32 cellular contexts compared by ENCODE assay signal in genomic region chr6:11636121-11636520, GRCh38.
"Had no signal": no experiment of that assay in that cellular context is flagged by ENCODE, and none has a peak within 500 bp of the region (broad histone marks: within the 10 kb centered on the region; RNA-seq: fewer than 3 reads in every experiment).

No MANE protein-coding gene starts in this region.

- H3K9me3 ChIP-seq: ascending aorta, breast epithelium had no signal

- H3K27me3 Mint-ChIP-seq: activated B cell treated with CpG ODN at 0.5 μM for 24 hours; activated CD4-positive, alpha-beta memory T cell treated with anti-CD3 and anti-CD28 coated beads for 36 hours; activated naive CD4-positive, alpha-beta T cell treated with anti-CD3 and anti-CD28 coated beads, Interleukin-2, amount 50 U/mL, for 24 hours; activated naive CD8-positive, alpha-beta T cell treated with anti-CD3 and anti-CD28 coated beads, Interleukin-2, amount 10 ng/mL, durations not matched to agents 7 days and 5 days had no signal

- DNase-seq: activated B cell treated with CpG ODN at 0.5 μM for 24 hours; activated CD4-positive, alpha-beta memory T cell treated with anti-CD3 and anti-CD28 coated beads for 36 hours; activated CD4-positive, alpha-beta T cell treated with anti-CD3 and anti-CD28 coated beads for 4 hours; activated CD4-positive, alpha-beta T cell treated with anti-CD3 and anti-CD28 coated beads, Interleukin-2, amount 50 U/mL, for 1 hour; activated CD4-positive, CD25-positive, alpha-beta regulatory T cell treated with anti-CD3 and anti-CD28 coated beads, Interleukin-2, amount 50 U/mL, for 72 hours; activated CD8-positive, alpha-beta memory T cell treated with anti-CD3 and anti-CD28 coated beads for 24 hours; activated CD8-positive, alpha-beta memory T cell treated with anti-CD3 and anti-CD28 coated beads, Interleukin-2, amount 10 ng/mL, durations not matched to agents 7 days and 5 days; activated CD8-positive, alpha-beta memory T cell treated with anti-CD3 and anti-CD28 coated beads, Interleukin-2, amount 50 U/mL, for 48 hours; activated effector memory CD4-positive, alpha-beta T cell treated with Interleukin-2 at 50 U/mL for 16 hours; activated naive CD8-positive, alpha-beta T cell treated with anti-CD3 and anti-CD28 coated beads, Interleukin-2, amount 10 ng/mL, durations not matched to agents 7 days and 5 days; activated T-cell treated with anti-CD3 and anti-CD28 coated beads, Interleukin-2, amount 50 U/mL, for 48 hours; amygdala; NCI-H1092 treated with DMSO at 0.1 percent for 48 hours; NCI-H1417; NCI-H146; NCI-H187; NCI-H2029 treated with DMSO at 0.1 percent for 48 hours; NCI-H2107; NCI-H2171; NCI-H510A; NCI-H526; NCI-H748 treated with DMSO at 0.1 percent for 48 hours; PC-9; Right ventricle myocardium superior; SW 1271; T-helper 1 cell; T-helper 2 cell; T-helper 9 cell had no signal

- H2AFZ ChIP-seq: PC-9 had no signal

- H3K27me3 ChIP-seq: ascending aorta, breast epithelium had no signal

- ATAC-seq: activated CD8-positive, alpha-beta memory T cell treated with anti-CD3 and anti-CD28 coated beads, Interleukin-2, amount 10 ng/mL, durations not matched to agents 7 days and 5 days had no signal

- H3K27ac Mint-ChIP-seq: activated B cell treated with CpG ODN at 0.5 μM for 24 hours; activated CD4-positive, alpha-beta memory T cell treated with anti-CD3 and anti-CD28 coated beads for 36 hours; activated CD8-positive, alpha-beta memory T cell treated with anti-CD3 and anti-CD28 coated beads, Interleukin-2, amount 10 ng/mL, durations not matched to agents 7 days and 5 days; activated naive CD4-positive, alpha-beta T cell treated with anti-CD3 and anti-CD28 coated beads, Interleukin-2, amount 50 U/mL, for 24 hours; activated naive CD8-positive, alpha-beta T cell treated with anti-CD3 and anti-CD28 coated beads, Interleukin-2, amount 10 ng/mL, durations not matched to agents 7 days and 5 days had no signal

- H3K36me3 ChIP-seq: ascending aorta, breast epithelium had no signal

- H3K9me3 Mint-ChIP-seq: activated B cell treated with CpG ODN at 0.5 μM for 24 hours; activated CD4-positive, alpha-beta memory T cell treated with anti-CD3 and anti-CD28 coated beads for 36 hours; activated naive CD4-positive, alpha-beta T cell treated with anti-CD3 and anti-CD28 coated beads, Interleukin-2, amount 50 U/mL, for 24 hours; activated naive CD8-positive, alpha-beta T cell treated with anti-CD3 and anti-CD28 coated beads, Interleukin-2, amount 10 ng/mL, durations not matched to agents 7 days and 5 days had no signal

- H3K4me3 ChIP-seq: ascending aorta, breast epithelium, PC-9 had no signal

- H3K4me1 Mint-ChIP-seq: activated B cell treated with CpG ODN at 0.5 μM for 24 hours; activated CD8-positive, alpha-beta memory T cell treated with anti-CD3 and anti-CD28 coated beads, Interleukin-2, amount 10 ng/mL, durations not matched to agents 7 days and 5 days; activated naive CD4-positive, alpha-beta T cell treated with anti-CD3 and anti-CD28 coated beads, Interleukin-2, amount 50 U/mL, for 24 hours; activated naive CD8-positive, alpha-beta T cell treated with anti-CD3 and anti-CD28 coated beads, Interleukin-2, amount 10 ng/mL, durations not matched to agents 7 days and 5 days had no signal

- H3K4me2 ChIP-seq: PC-9 had no signal

- H3K36me3 Mint-ChIP-seq: activated CD4-positive, alpha-beta memory T cell treated with anti-CD3 and anti-CD28 coated beads for 36 hours; activated CD8-positive, alpha-beta memory T cell treated with anti-CD3 and anti-CD28 coated beads, Interleukin-2, amount 10 ng/mL, durations not matched to agents 7 days and 5 days; activated naive CD4-positive, alpha-beta T cell treated with anti-CD3 and anti-CD28 coated beads, Interleukin-2, amount 50 U/mL, for 24 hours; activated naive CD8-positive, alpha-beta T cell treated with anti-CD3 and anti-CD28 coated beads, Interleukin-2, amount 10 ng/mL, durations not matched to agents 7 days and 5 days had no signal

- H3K4me3 Mint-ChIP-seq: activated B cell treated with CpG ODN at 0.5 μM for 24 hours; activated CD4-positive, alpha-beta memory T cell treated with anti-CD3 and anti-CD28 coated beads for 36 hours; activated CD8-positive, alpha-beta memory T cell treated with anti-CD3 and anti-CD28 coated beads, Interleukin-2, amount 10 ng/mL, durations not matched to agents 7 days and 5 days; activated naive CD4-positive, alpha-beta T cell treated with anti-CD3 and anti-CD28 coated beads, Interleukin-2, amount 50 U/mL, for 24 hours; activated naive CD8-positive, alpha-beta T cell treated with anti-CD3 and anti-CD28 coated beads, Interleukin-2, amount 10 ng/mL, durations not matched to agents 7 days and 5 days had no signal

- H3K27ac ChIP-seq: breast epithelium, PC-9, VCaP had no signal

- H3K4me1 ChIP-seq: breast epithelium had no signal
